1 cellular context compared by ENCODE assay signal in the genomic region with DNA sequence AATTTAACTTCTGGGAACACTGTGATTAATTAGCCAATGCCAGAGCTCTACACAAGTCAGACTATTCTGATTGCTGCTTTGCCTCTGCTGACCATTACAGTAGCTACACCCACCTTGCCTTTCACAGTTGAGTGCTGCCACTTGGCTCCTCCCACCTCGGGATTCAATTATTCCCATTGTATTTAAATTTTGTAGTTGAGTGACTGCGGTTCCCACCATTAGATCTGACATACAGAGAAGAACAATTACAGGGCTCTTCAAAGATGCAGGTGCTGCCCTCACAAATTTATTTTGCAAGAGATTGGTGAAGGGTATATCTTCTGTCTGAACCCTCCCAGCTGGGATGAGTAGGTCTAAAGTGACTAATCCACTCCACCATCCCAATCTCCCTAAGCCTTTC. TPM values are rescaled to one million over a fixed set of nuclear protein-coding genes. Genes with fewer than 3 reads are reported as not detected.
"Had no signal": no experiment of that assay in that cellular context is flagged by ENCODE, and none has a peak within 500 bp of the region (broad histone marks: within the 10 kb centered on the region; RNA-seq: fewer than 3 reads in every experiment).

No MANE protein-coding gene starts in this region.

RNA-seq across cellular contexts. Expression of gene PKIB, which starts 11.9 kb away (rescaled TPM):
- total RNA-seq: G401 had no signal
